21 cellular contexts compared by ENCODE assay signal in the genomic region with DNA sequence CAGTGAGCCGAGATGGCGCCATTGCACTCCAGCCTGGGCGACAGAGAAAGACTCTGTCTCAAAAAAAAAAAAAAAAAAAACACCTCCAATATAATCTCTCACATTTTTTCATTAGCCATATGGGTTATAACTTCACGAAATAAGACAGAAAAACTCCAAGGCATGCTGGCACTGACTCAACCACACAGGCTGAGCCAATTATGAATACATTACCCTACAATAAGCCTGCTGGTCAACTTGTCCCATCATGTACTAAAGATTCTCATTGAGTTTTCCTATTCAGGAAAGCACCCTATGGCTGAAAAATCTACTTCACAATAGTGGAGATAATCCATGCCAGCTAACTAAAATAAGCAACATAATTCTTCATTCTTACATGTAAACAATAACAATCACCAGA. TPM values are rescaled to one million over a fixed set of nuclear protein-coding genes. Genes with fewer than 3 reads are reported as not detected.
A peak's percentile ranks its signal among the peaks of the same experiment; 100 is the strongest.
DNase-seq lines count a peak whose midpoint lies in the region; ATAC-seq and TF ChIP-seq lines count a peak whose summit lies in the region.
"Had no signal": no experiment of that assay in that cellular context is flagged by ENCODE, and none has a peak within 500 bp of the region (broad histone marks: within the 10 kb centered on the region; RNA-seq: fewer than 3 reads in every experiment).

No MANE protein-coding gene starts in this region.

- H3K27ac ChIP-seq in A673 (ENCODE audit: low read depth, low read length, poor library complexity, severe bottlenecking) (no peak overlapping the region), uterus (no peak overlapping the region)
- H3K27ac ChIP-seq: BLaER1 had no signal

- BruUV-seq in A673 (replicated peaks; lab: Mats Ljungman, UMichigan): no TSS peak

- no peaks in the 10 kb centered on the region for H3K4me1 Mint-ChIP-seq in activated CD4-positive, alpha-beta memory T cell treated with anti-CD3 and anti-CD28 coated beads, Interleukin-2, amount 10 ng/mL, durations not matched to agents 7 days and 5 days
- H3K4me1 Mint-ChIP-seq: CD4-positive, alpha-beta memory T cell had no signal

- no peak for ATAC-seq in GM18858 (IDR thresholded peaks at IDR 0.05; ENCODE audit: unreplicated experiment)
- ATAC-seq: GM12878 had no signal

- H3K36me3 ChIP-seq in A673 (ENCODE audit: insufficient read depth, low read length, poor library complexity, severe bottlenecking) (no peaks in the 10 kb centered on the region), uterus (no peaks in the 10 kb centered on the region)
- H3K36me3 ChIP-seq: BLaER1 had no signal

- H3K27me3 Mint-ChIP-seq in activated CD4-positive, alpha-beta memory T cell treated with anti-CD3 and anti-CD28 coated beads, Interleukin-2, amount 10 ng/mL, durations not matched to agents 7 days and 5 days: peaks cover 42% of the 10 kb centered on the region

- H3K4me3 ChIP-seq in A673 (ENCODE audit: low read depth, low read length, poor library complexity, severe bottlenecking): no peak overlapping the region
- no peak overlapping the region for H3K4me3 ChIP-seq in fibroblast of the aortic adventitia (ENCODE audit: low read depth, low read length)
- H3K4me3 ChIP-seq in uterus: no peak overlapping the region
- H3K4me3 ChIP-seq: BLaER1, GM12878 had no signal

- TF ChIP-seq CTCF in A673 (conservative IDR thresholded peaks at IDR 0.05; ENCODE audit: low read depth, low read length): no peak
- no peak for TF ChIP-seq CTCF in fibroblast of the aortic adventitia (IDR thresholded peaks at IDR 0.05; ENCODE audit: insufficient read depth, low read length)
- no peak for TF ChIP-seq CTCF in uterus (IDR thresholded peaks at IDR 0.05)

- H3K36me3 Mint-ChIP-seq in activated CD4-positive, alpha-beta memory T cell treated with anti-CD3 and anti-CD28 coated beads, Interleukin-2, amount 10 ng/mL, durations not matched to agents 7 days and 5 days (ENCODE audit: low read depth): no peaks in the 10 kb centered on the region
- H3K36me3 Mint-ChIP-seq: CD4-positive, alpha-beta memory T cell had no signal

- H3K27me3 ChIP-seq in A673 (replicated peaks; ENCODE audit: insufficient read depth, low read depth, low read length, poor library complexity): no peaks in the 10 kb centered on the region
- no peaks in the 10 kb centered on the region for H3K27me3 ChIP-seq in uterus
- H3K27me3 ChIP-seq: BLaER1 had no signal

- H3K27ac Mint-ChIP-seq in activated CD4-positive, alpha-beta memory T cell treated with anti-CD3 and anti-CD28 coated beads, Interleukin-2, amount 10 ng/mL, durations not matched to agents 7 days and 5 days: no peak overlapping the region
- H3K27ac Mint-ChIP-seq: CD4-positive, alpha-beta memory T cell had no signal

- intact Hi-C loops in A673 (cut with micrococcal nuclease; ENCODE audit: unreplicated experiment) (no loop called here), uterus (cut with DNase I; ENCODE audit: low total_unique reads) (no loop called here)

- DNase-seq in A673 (ENCODE audit: low spot score) (peak; percentile 90), NCI-H446 (lab: John Stamatoyannopoulos, UW) (peak; percentile 75 to 86), dedifferentiated amniotic fluid mesenchymal stem cell (ENCODE audit: extremely low spot score) (peak; percentile 36), fibroblast of the aortic adventitia (ENCODE audit: low read depth) (peak; percentile 68), uterus (no peak)
- no peak for DNase-seq in activated CD4-positive, alpha-beta memory T cell treated with anti-CD3 and anti-CD28 coated beads, Interleukin-2, amount 10 ng/mL, durations not matched to agents 7 days and 5 days
- no peak for DNase-seq in effector CD8-positive, alpha-beta T cell (lab: John Stamatoyannopoulos, UW)
- DNase-seq: CD4-positive, alpha-beta memory T cell; DMS53; EL; GOT3; NCI-H1105; NCI-H2081; NCI-H2171 treated with DMSO at 0.1 percent for 48 hours; NCI-H510A; NCI-H748 treated with DMSO at 0.1 percent for 48 hours; NK-92 treated with Interleukin-12 subunit alpha and Interleukin-12 subunit beta, amount 100 ng/mL, for 24 hours; SIG-M5 had no signal

- TF ChIP-seq POLR2A in uterus (IDR thresholded peaks at IDR 0.05): no peak

- CTCF ChIA-PET in A673 (lab: Charles Lee): no interaction called here
- CTCF ChIA-PET in activated CD4-positive, alpha-beta memory T cell treated with anti-CD3 and anti-CD28 coated beads, Interleukin-2, amount 10 ng/mL, durations not matched to agents 7 days and 5 days (lab: Charles Lee): no interaction called here

- H3K9me3 ChIP-seq in A673 (ENCODE audit: low read depth, low read length, poor library complexity, severe bottlenecking) (no peaks in the 10 kb centered on the region), uterus (no peaks in the 10 kb centered on the region)
- H3K9me3 ChIP-seq: BLaER1 had no signal

- H3K4me1 ChIP-seq in A673 (ENCODE audit: insufficient read depth, low read length, poor library complexity, severe bottlenecking) (peaks cover 18% of the 10 kb centered on the region), uterus (no peaks in the 10 kb centered on the region)
- H3K4me1 ChIP-seq: BLaER1 had no signal

- no peak overlapping the region for H3K4me3 Mint-ChIP-seq in activated CD4-positive, alpha-beta memory T cell treated with anti-CD3 and anti-CD28 coated beads, Interleukin-2, amount 10 ng/mL, durations not matched to agents 7 days and 5 days
- H3K4me3 Mint-ChIP-seq: CD4-positive, alpha-beta memory T cell had no signal

- H3K9me3 Mint-ChIP-seq in activated CD4-positive, alpha-beta memory T cell treated with anti-CD3 and anti-CD28 coated beads, Interleukin-2, amount 10 ng/mL, durations not matched to agents 7 days and 5 days: no peaks in the 10 kb centered on the region
- H3K9me3 Mint-ChIP-seq: CD4-positive, alpha-beta memory T cell had no signal

- POLR2A ChIA-PET in A673 (lab: Charles Lee; ENCODE audit: low non-redundant PET): no interaction called here
- POLR2A ChIA-PET in activated CD4-positive, alpha-beta memory T cell treated with anti-CD3 and anti-CD28 coated beads, Interleukin-2, amount 10 ng/mL, durations not matched to agents 7 days and 5 days (lab: Charles Lee): no interaction called here

RNA-seq across cellular contexts. Expression of gene MAP3K20, which starts 12.8 kb away (rescaled TPM):
- total RNA-seq in A673 (2021): 40.0 and 43.7 TPM in 2 replicates
- 53.1 and 68.2 TPM in 2 replicates for total RNA-seq in fibroblast of the aortic adventitia (ENCODE audit: low replicate concordance)
- total RNA-seq in activated CD4-positive, alpha-beta memory T cell treated with anti-CD3 and anti-CD28 coated beads, Interleukin-2, amount 10 ng/mL, durations not matched to agents 7 days and 5 days: 10 to 100 TPM; 13.7 to 15.2 TPM
- total RNA-seq in uterus: 100 to 1,000 TPM in 2 of 4 donors, 10 to 100 TPM in 2; 47.6 to 183 (median 124) TPM

Comparison
In these comparisons a context has a peak if more than half of its experiments do, and no peak if none do; other contexts are left out.
1. DNase-seq: peak in A673 (single experiment), NCI-H446 (2 of 2), dedifferentiated amniotic fluid mesenchymal stem cell (single experiment) and fibroblast of the aortic adventitia (single experiment); none in activated CD4-positive, alpha-beta memory T cell treated with anti-CD3 and anti-CD28 coated beads, Interleukin-2, amount 10 ng/mL, durations not matched to agents 7 days and 5 days (single experiment), effector CD8-positive, alpha-beta T cell (single experiment) and uterus (0 of 2).